In the genomic region with DNA sequence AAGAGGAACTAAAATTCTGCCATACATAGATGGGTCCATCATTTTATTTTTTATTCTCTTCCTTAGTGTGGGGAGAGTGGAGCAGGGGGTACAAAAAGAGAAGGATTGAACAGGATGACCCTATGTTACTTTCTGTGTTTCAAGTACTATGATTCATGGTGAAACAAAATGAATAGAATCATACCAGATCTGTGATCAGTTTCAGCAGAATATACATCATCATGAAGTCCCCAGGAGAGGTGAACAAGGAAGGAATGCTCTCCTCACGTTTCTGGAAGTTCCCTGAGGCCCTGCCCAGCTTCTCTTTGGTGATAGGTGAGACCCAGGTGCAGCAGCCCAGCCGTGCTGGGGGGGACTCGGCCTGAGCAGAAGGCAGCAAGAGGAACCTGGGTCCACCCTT, we compare ENCODE assay signal across 12 cellular contexts.
DNase-seq lines count a peak whose midpoint lies in the region; ATAC-seq and TF ChIP-seq lines count a peak whose summit lies in the region.
"Had no signal": no experiment of that assay in that cellular context is flagged by ENCODE, and none has a peak within 500 bp of the region (broad histone marks: within the 10 kb centered on the region; RNA-seq: fewer than 3 reads in every experiment).

No MANE protein-coding gene starts in this region.

- H3K36me3 Mint-ChIP-seq in stimulated activated naive CD8-positive, alpha-beta T cell treated with anti-CD3 and anti-CD28 coated beads, Interleukin-15, Interleukin-2, amounts not matched to agents 100 ng/mL and 50 ng/mL, for 24 hours (ENCODE audit: low read depth) = no peaks in the 10 kb centered on the region
- H3K36me3 Mint-ChIP-seq in T-helper 17 cell (ENCODE audit: low read depth) (no peaks in the 10 kb centered on the region), glutamatergic neuron (ENCODE audit: unreplicated experiment) (no peaks in the 10 kb centered on the region), type B pancreatic cell (no peaks in the 10 kb centered on the region), osteocyte (ENCODE audit: unreplicated experiment) (no peaks in the 10 kb centered on the region)

- H3K4me1 Mint-ChIP-seq in stimulated activated naive CD8-positive, alpha-beta T cell treated with anti-CD3 and anti-CD28 coated beads, Interleukin-15, Interleukin-2, amounts not matched to agents 100 ng/mL and 50 ng/mL, for 24 hours (ENCODE audit: low read depth) = peaks cover 55% of the 10 kb centered on the region
- H3K4me1 Mint-ChIP-seq in T-helper 17 cell (peaks cover 24% of the 10 kb centered on the region), glutamatergic neuron (ENCODE audit: low read depth, unreplicated experiment) (peaks cover 46% of the 10 kb centered on the region), type B pancreatic cell (ENCODE audit: unreplicated experiment) (peaks cover 36% of the 10 kb centered on the region), osteocyte (ENCODE audit: unreplicated experiment) (peaks cover 45% of the 10 kb centered on the region)

- H3K27ac Mint-ChIP-seq in stimulated activated naive CD8-positive, alpha-beta T cell treated with anti-CD3 and anti-CD28 coated beads, Interleukin-15, Interleukin-2, amounts not matched to agents 100 ng/mL and 50 ng/mL, for 24 hours = peak overlapping the region; percentile 1
- H3K27ac Mint-ChIP-seq in T-helper 17 cell = peak overlapping the region; percentile 51
- peak overlapping the region; percentile 89 for H3K27ac Mint-ChIP-seq in glutamatergic neuron (ENCODE audit: unreplicated experiment)
- peak overlapping the region; percentile 62 for H3K27ac Mint-ChIP-seq in type B pancreatic cell
- no peak overlapping the region for H3K27ac Mint-ChIP-seq in osteocyte (ENCODE audit: unreplicated experiment)
- H3K27ac Mint-ChIP-seq: IgD-negative memory B cell had no signal

- TF ChIP-seq CTCF in glutamatergic neuron (IDR thresholded peaks at IDR 0.05; ENCODE audit: partially characterized antibody, unreplicated experiment) = no peak
- no peak for TF ChIP-seq CTCF in type B pancreatic cell (conservative IDR thresholded peaks at IDR 0.05)
- TF ChIP-seq CTCF in osteocyte (IDR thresholded peaks at IDR 0.05) = no peak

- H3K9me3 ChIP-seq in T-helper 17 cell (ENCODE audit: control insufficient read depth, low read length, poor library complexity, severe bottlenecking) = no peaks in the 10 kb centered on the region
- H3K9me3 ChIP-seq: SJCRH30 had no signal

- ATAC-seq in stimulated activated naive CD8-positive, alpha-beta T cell treated with anti-CD3 and anti-CD28 coated beads, Interleukin-15, Interleukin-2, amounts not matched to agents 100 U/mL and 50 U/mL, for 24 hours = no peak
- ATAC-seq in T-helper 17 cell = no peak

- H3K9me3 Mint-ChIP-seq in stimulated activated naive CD8-positive, alpha-beta T cell treated with anti-CD3 and anti-CD28 coated beads, Interleukin-15, Interleukin-2, amounts not matched to agents 100 ng/mL and 50 ng/mL, for 24 hours = no peaks in the 10 kb centered on the region
- H3K9me3 Mint-ChIP-seq in glutamatergic neuron (ENCODE audit: unreplicated experiment) = peaks cover 5% of the 10 kb centered on the region
- no peaks in the 10 kb centered on the region for H3K9me3 Mint-ChIP-seq in type B pancreatic cell
- no peaks in the 10 kb centered on the region for H3K9me3 Mint-ChIP-seq in osteocyte (ENCODE audit: unreplicated experiment)
- H3K9me3 Mint-ChIP-seq: IgD-negative memory B cell had no signal

- DNase-seq in stimulated activated naive CD8-positive, alpha-beta T cell treated with anti-CD3 and anti-CD28 coated beads, Interleukin-15, Interleukin-2, amounts not matched to agents 100 U/mL and 50 U/mL, for 24 hours = no peak
- DNase-seq in T-helper 17 cell (no peak), glutamatergic neuron (no peak), type B pancreatic cell (ENCODE audit: extremely low spot score, unreplicated experiment) (no peak), osteocyte (ENCODE audit: extremely low spot score, unreplicated experiment) (no peak), GOT3 (lab: John Stamatoyannopoulos, UW) (no peak), inferior parietal cortex (ENCODE audit: extremely low spot score) (no peak)
- DNase-seq: HCEC 1CT, NCI-H1930 had no signal

- no peak overlapping the region for H3K4me3 Mint-ChIP-seq in stimulated activated naive CD8-positive, alpha-beta T cell treated with anti-CD3 and anti-CD28 coated beads, Interleukin-15, Interleukin-2, amounts not matched to agents 100 ng/mL and 50 ng/mL, for 24 hours
- H3K4me3 Mint-ChIP-seq in T-helper 17 cell (no peak overlapping the region), glutamatergic neuron (ENCODE audit: unreplicated experiment) (peak overlapping the region; percentile 26), type B pancreatic cell (no peak overlapping the region), osteocyte (ENCODE audit: unreplicated experiment) (no peak overlapping the region)

- H3K27me3 Mint-ChIP-seq in stimulated activated naive CD8-positive, alpha-beta T cell treated with anti-CD3 and anti-CD28 coated beads, Interleukin-15, Interleukin-2, amounts not matched to agents 100 ng/mL and 50 ng/mL, for 24 hours = no peaks in the 10 kb centered on the region
- H3K27me3 Mint-ChIP-seq in T-helper 17 cell (no peaks in the 10 kb centered on the region), glutamatergic neuron (ENCODE audit: unreplicated experiment) (peaks cover 6% of the 10 kb centered on the region), type B pancreatic cell (no peaks in the 10 kb centered on the region), osteocyte (ENCODE audit: unreplicated experiment) (no peaks in the 10 kb centered on the region)
